Comparison of ENCODE assay signal across 8 cellular contexts in the genomic region with DNA sequence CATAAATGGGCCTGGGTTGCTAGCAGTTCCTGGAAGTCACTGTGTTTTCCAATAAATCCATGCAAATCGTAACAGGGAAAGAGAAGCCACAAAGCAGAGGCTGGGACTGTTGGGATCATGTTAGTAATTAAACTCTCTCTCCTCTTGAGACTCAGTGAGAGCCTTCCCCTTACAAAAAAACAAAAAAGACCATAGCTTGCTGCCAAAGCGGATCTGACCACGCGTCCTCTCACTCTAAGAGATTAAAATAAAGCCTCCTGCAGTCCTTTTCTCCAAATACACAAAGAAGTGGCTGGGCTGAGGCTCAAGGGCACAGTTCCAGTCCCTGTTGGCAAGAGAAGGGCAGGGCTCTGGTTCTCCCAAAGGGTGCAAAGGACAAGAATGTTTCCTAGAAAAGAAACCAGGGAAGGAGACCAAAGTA. TPM values are rescaled to one million over a fixed set of nuclear protein-coding genes. Genes with fewer than 3 reads are reported as not detected.
DNase-seq lines count a peak whose midpoint lies in the region; ATAC-seq and TF ChIP-seq lines count a peak whose summit lies in the region.
"Had no signal": no experiment of that assay in that cellular context is flagged by ENCODE, and none has a peak within 500 bp of the region (broad histone marks: within the 10 kb centered on the region; RNA-seq: fewer than 3 reads in every experiment).

No MANE protein-coding gene starts in this region.

- ATAC-seq in HG03520 (IDR thresholded peaks at IDR 0.05; ENCODE audit: unreplicated experiment) (no peak), HG03342 (IDR thresholded peaks at IDR 0.05; ENCODE audit: unreplicated experiment) (no peak)
- ATAC-seq: SK-N-SH treated with all-trans-retinoic acid at 6 μM for 48 hours had no signal

- H3K9me3 ChIP-seq in mucosa of stomach (ENCODE audit: control insufficient read depth, low read length) (no peaks in the 10 kb centered on the region), tibial nerve (no peaks in the 10 kb centered on the region)

- H3K4me3 ChIP-seq in fibroblast of mammary gland (ENCODE audit: control insufficient read depth, low read depth, low read length) (no peak overlapping the region), mucosa of stomach (ENCODE audit: low read length) (no peak overlapping the region), tibial nerve (peak overlapping the region in 1 of 4 donors; percentile 14)

- 14 to 20% methylated on average over 4 of the region's 4 CpGs for WGBS in tibial nerve, 2 donors

- H3K4me1 ChIP-seq in mucosa of stomach (ENCODE audit: control insufficient read depth, insufficient read depth, low read length) (peaks cover 15% of the 10 kb centered on the region), tibial nerve (peaks cover 0 to 22% (median 10%) of the 10 kb centered on the region in 4 donors)

- TF ChIP-seq CTCF in fibroblast of mammary gland (conservative IDR thresholded peaks at IDR 0.05; ENCODE audit: control insufficient read depth, insufficient read depth, low read depth, low read length), result no peak
- no peak for TF ChIP-seq CTCF in tibial nerve (IDR thresholded peaks at IDR 0.05)

- H3K36me3 ChIP-seq in mucosa of stomach (ENCODE audit: control insufficient read depth, insufficient read depth, low read length) (no peaks in the 10 kb centered on the region), tibial nerve (peaks cover 0 to 9% (median 0%) of the 10 kb centered on the region in 3 donors)

- H3K27ac ChIP-seq in tibial nerve, result peak overlapping the region in 3 of 4 donors; percentile 34 to 63 (median 41)

- H3K27me3 ChIP-seq in mucosa of stomach (ENCODE audit: control insufficient read depth, insufficient read depth, low read length) (no peaks in the 10 kb centered on the region), tibial nerve (no peaks in the 10 kb centered on the region)

- peak in 1 of 2 donors; percentile 11 for TF ChIP-seq EP300 in tibial nerve (IDR thresholded peaks at IDR 0.05)

- TF ChIP-seq POLR2A in tibial nerve (IDR thresholded peaks at IDR 0.05), result no peak

- DNase-seq in OCI-M1 (lab: John Stamatoyannopoulos, UW), result peak; percentile 61
- DNase-seq in fibroblast of mammary gland (ENCODE audit: low read depth), result peak; percentile 47
- DNase-seq in tibial nerve (ENCODE audit: low spot score in 2 of 2), result peak in 1 of 2 donors; percentile 18
- DNase-seq in HPDE6-E6E7 (ENCODE audit: extremely low spot score), result no peak

- peak overlapping the region; percentile 16 for H3K9ac ChIP-seq in mucosa of stomach (ENCODE audit: low read length)

RNA-seq across cellular contexts. Expression of a gene that starts 38.5 kb away (rescaled TPM):
- total RNA-seq in tibial nerve, result 10 to 100 TPM; 42.4 to 87.6 (median 66.1) TPM

RNA-seq across cellular contexts. Expression of a gene that starts 40.2 kb away (rescaled TPM):
- total RNA-seq in tibial nerve, result 100 to 1,000 TPM; 115 to 248 (median 169) TPM
